Comparison of ENCODE assay signal across 9 cellular contexts in the genomic region with DNA sequence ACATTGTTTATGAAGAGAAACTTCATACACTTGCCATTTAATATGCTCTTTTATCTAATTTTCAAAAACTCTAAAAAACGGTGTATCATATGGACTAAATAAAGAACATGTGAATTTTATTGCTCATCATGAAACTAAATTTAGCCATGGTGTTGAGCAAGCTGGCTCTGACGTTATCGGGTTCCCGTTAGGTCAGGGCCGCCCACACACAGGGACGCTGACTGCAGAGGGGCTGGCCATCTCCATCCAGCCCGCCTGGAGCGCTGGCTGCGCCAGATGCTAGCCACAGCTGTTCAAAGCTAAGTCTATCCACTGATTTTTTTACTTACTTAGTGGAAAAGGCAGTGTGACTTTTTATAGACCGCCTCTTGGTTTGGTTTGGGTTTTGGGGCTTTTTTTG. TPM values are rescaled to one million over a fixed set of nuclear protein-coding genes. Genes with fewer than 3 reads are reported as not detected.
A peak's percentile ranks its signal among the peaks of the same experiment; 100 is the strongest.
DNase-seq lines count a peak whose midpoint lies in the region; ATAC-seq, FAIRE-seq and TF ChIP-seq lines count a peak whose summit lies in the region.
"Had no signal": no experiment of that assay in that cellular context is flagged by ENCODE, and none has a peak within 500 bp of the region (broad histone marks: within the 10 kb centered on the region; RNA-seq: fewer than 3 reads in every experiment).

No MANE protein-coding gene starts in this region.

- TF ChIP-seq CTCF in bronchial epithelial cell (IDR thresholded peaks at IDR 0.05; ENCODE audit: insufficient read depth, low read length, severe bottlenecking) (no peak), mucosa of descending colon (IDR thresholded peaks at IDR 0.05) (no peak), uterus (IDR thresholded peaks at IDR 0.05) (no peak)

- DNase-seq in stimulated activated CD4-positive, alpha-beta T cell treated with anti-CD3 and anti-CD28 coated beads, Interleukin-15, amount 100 ng/mL, for 24 hours: peak; percentile 42
- no peak for DNase-seq in stimulated activated CD4-positive, alpha-beta T cell treated with anti-CD3 and anti-CD28 coated beads, Interleukin-12 subunit alpha, Interleukin-12 subunit beta, amount 100 ng/mL, for 4 hours
- DNase-seq in bronchial epithelial cell (ENCODE audit: low read depth) (peak; percentile 14), mucosa of descending colon (peak; percentile 70 to 80 (median 71)), uterus (peak; percentile 93 to 94), GM19240 (ENCODE audit: insufficient read length, low spot score) (no peak), GM12891 (ENCODE audit: insufficient read length, low spot score) (no peak)
- DNase-seq: DMS153 had no signal

- intact Hi-C loops in mucosa of descending colon (cut with DNase I, micrococcal nuclease) (no loop called here), uterus (cut with DNase I; ENCODE audit: low total_unique reads) (no loop called here)

- FAIRE-seq in bronchial epithelial cell (lab: Jason Lieb, UNC): no peak
- FAIRE-seq in GM12891 (lab: Jason Lieb, UNC): no peak

- TF ChIP-seq POLR2A in uterus (IDR thresholded peaks at IDR 0.05) (no peak), GM12891 (IDR thresholded peaks at IDR 0.05; ENCODE audit: low read depth, low read length) (no peak)

- ATAC-seq in mucosa of descending colon (peak; percentile 83), HG03342 (IDR thresholded peaks at IDR 0.05; ENCODE audit: unreplicated experiment) (no peak)

- H3K27ac ChIP-seq in uterus: peak overlapping the region; percentile 71 to 88

- H3K9me3 ChIP-seq in mucosa of descending colon (no peaks in the 10 kb centered on the region), uterus (no peaks in the 10 kb centered on the region)

- H3K27me3 ChIP-seq in bronchial epithelial cell (ENCODE audit: control insufficient read depth, insufficient read depth, low read length): no peaks in the 10 kb centered on the region
- no peaks in the 10 kb centered on the region for H3K27me3 ChIP-seq in uterus

- H3K36me3 ChIP-seq in bronchial epithelial cell (ENCODE audit: control insufficient read depth, insufficient read depth, low read length) (peaks cover 5% of the 10 kb centered on the region), mucosa of descending colon (ENCODE audit: low read depth) (no peaks in the 10 kb centered on the region), uterus (no peaks in the 10 kb centered on the region)

- H3K4me1 ChIP-seq in mucosa of descending colon (ENCODE audit: low read depth): no peaks in the 10 kb centered on the region
- no peaks in the 10 kb centered on the region for H3K4me1 ChIP-seq in uterus

- H3K4me3 ChIP-seq in bronchial epithelial cell (ENCODE audit: low read depth, low read length) (no peak overlapping the region), mucosa of descending colon (no peak overlapping the region), uterus (no peak overlapping the region)

TF ChIP-seq in GM12891, 5 proteins besides CTCF, POLR2A, EP300 and RAD21:
- TF ChIP-seq PAX5 (IDR thresholded peaks at IDR 0.05; ENCODE audit: insufficient read depth, low read length, severe bottlenecking) (no peak), TAF1 (IDR thresholded peaks at IDR 0.05; ENCODE audit: low read depth, low read length) (no peak), POLR2AphosphoS5 (IDR thresholded peaks at IDR 0.05; ENCODE audit: low read depth, low read length) (no peak), SPI1 (IDR thresholded peaks at IDR 0.05; ENCODE audit: low read depth, low read length) (no peak), POU2F2 (IDR thresholded peaks at IDR 0.05; ENCODE audit: low read depth, low read length) (no peak)

RNA-seq across cellular contexts. Expression of a gene that starts 36.5 kb away (rescaled TPM):
- total RNA-seq in bronchial epithelial cell: 277 and 372 TPM in 2 replicates
- 100 to 1,000 TPM; 403 to 547 (median 409) TPM for total RNA-seq in mucosa of descending colon
- 100 to 1,000 TPM; 251 to 634 (median 479) TPM for total RNA-seq in uterus
- polyA plus RNA-seq in GM12891 (2012; ENCODE audit: low read depth, missing spikeins): 67.4 TPM

Comparison
In these comparisons a context has a peak if more than half of its experiments do, and no peak if none do; other contexts are left out.
1. DNase-seq: peak in stimulated activated CD4-positive, alpha-beta T cell treated with anti-CD3 and anti-CD28 coated beads, Interleukin-15, amount 100 ng/mL, for 24 hours (single experiment), bronchial epithelial cell (single experiment), mucosa of descending colon (3 of 3) and uterus (2 of 2); none in stimulated activated CD4-positive, alpha-beta T cell treated with anti-CD3 and anti-CD28 coated beads, Interleukin-12 subunit alpha, Interleukin-12 subunit beta, amount 100 ng/mL, for 4 hours (single experiment), GM19240 (single experiment) and GM12891 (single experiment).